In the genomic region with DNA sequence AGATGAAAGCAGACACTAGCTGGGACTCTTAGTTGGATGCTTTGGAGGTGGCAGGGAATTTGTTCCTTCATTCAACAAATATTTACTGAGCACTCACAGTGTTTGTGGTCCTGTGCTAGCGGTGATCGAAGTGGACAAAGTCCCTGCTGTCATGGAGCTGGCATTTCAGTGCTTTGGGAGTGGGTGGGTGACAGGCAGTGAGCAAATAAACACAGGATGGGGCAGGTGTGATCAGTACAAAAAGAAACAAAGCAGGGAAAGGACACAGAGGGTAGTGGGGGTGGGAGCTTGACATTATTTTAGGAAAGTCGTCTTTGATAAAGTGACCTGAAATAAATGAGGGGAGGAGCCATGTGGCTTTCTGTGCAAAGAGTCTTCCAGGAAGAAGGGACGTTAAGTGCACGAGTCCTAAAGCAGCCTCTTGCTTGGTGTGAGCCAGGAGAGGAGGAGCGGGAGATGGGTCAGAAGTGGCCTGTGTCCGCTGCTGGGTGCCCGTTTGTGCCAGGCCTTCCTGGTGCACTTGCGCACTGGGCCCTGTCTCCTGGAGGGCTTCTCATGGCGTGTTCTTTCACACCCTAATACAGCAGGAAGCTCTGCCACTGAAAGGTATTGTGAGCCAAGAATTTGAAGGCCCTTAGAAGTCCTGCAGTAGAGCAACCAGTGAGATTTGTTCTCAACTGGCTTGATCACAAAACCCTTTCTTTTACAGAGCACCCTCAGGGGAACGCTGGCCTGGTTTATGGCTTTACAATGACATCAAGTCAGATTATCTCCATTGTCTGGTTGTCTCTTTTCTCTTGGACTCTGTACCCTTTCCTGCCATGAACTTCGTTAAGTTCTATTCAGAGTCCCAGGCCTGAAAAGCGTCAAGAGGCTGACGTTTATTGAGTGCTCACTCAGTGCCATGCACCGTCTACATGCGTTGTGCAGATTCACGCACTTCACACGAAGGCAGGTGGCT, we compare ENCODE assay signal across 1 cellular context.
TF ChIP-seq lines count a peak whose summit lies in the region.

No MANE protein-coding gene starts in this region.

TF ChIP-seq in HepG2, 621 proteins besides CTCF, POLR2A, EP300 and RAD21 (continued from another document and continues in another):
- TF ChIP-seq RBM39 (IDR thresholded peaks at IDR 0.05; ENCODE audit: low read depth, low read length, poor library complexity, severe bottlenecking) = no peak
- TF ChIP-seq CBFB (CRISPR knock-in tag; IDR thresholded peaks at IDR 0.05) = peak; percentile 70
- TF ChIP-seq REL (CRISPR knock-in tag; conservative IDR thresholded peaks at IDR 0.05) = no peak
- no peak; the same call in 1 of the 2 replicates for TF ChIP-seq RFX1 (IDR thresholded peaks at IDR 0.05)
- peak; percentile 83 for TF ChIP-seq PPARG (CRISPR knock-in tag; conservative IDR thresholded peaks at IDR 0.05)
- TF ChIP-seq NFRKB (IDR thresholded peaks at IDR 0.05) = no peak
- TF ChIP-seq, protein P1, sequence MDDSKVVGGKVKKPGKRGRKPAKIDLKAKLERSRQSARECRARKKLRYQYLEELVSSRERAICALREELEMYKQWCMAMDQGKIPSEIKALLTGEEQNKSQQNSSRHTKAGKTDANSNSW (CRISPR knock-in tag; IDR thresholded peaks at IDR 0.05; ENCODE audit: borderline replicate concordance) = no peak
- no peak for TF ChIP-seq RBFOX2 (IDR thresholded peaks at IDR 0.05; ENCODE audit: low read depth, low read length)
- TF ChIP-seq, protein P2, sequence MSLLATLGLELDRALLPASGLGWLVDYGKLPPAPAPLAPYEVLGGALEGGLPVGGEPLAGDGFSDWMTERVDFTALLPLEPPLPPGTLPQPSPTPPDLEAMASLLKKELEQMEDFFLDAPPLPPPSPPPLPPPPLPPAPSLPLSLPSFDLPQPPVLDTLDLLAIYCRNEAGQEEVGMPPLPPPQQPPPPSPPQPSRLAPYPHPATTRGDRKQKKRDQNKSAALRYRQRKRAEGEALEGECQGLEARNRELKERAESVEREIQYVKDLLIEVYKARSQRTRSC (CRISPR knock-in tag; IDR thresholded peaks at IDR 0.05; ENCODE audit: low read depth) = no peak
- TF ChIP-seq SPEN (CRISPR knock-in tag; IDR thresholded peaks at IDR 0.05; ENCODE audit: low read depth) = peak; percentile 85; the same call in 1 of the 2 replicates
- TF ChIP-seq ZBED4 (CRISPR knock-in tag; IDR thresholded peaks at IDR 0.05; ENCODE audit: borderline replicate concordance) = no peak; the same call in 1 of the 2 replicates
- TF ChIP-seq, protein P3, sequence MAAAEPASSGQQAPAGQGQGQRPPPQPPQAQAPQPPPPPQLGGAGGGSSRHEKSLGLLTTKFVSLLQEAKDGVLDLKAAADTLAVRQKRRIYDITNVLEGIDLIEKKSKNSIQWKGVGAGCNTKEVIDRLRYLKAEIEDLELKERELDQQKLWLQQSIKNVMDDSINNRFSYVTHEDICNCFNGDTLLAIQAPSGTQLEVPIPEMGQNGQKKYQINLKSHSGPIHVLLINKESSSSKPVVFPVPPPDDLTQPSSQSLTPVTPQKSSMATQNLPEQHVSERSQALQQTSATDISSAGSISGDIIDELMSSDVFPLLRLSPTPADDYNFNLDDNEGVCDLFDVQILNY (CRISPR knock-in tag; conservative IDR thresholded peaks at IDR 0.05) = no peak
- TF ChIP-seq, protein P4, sequence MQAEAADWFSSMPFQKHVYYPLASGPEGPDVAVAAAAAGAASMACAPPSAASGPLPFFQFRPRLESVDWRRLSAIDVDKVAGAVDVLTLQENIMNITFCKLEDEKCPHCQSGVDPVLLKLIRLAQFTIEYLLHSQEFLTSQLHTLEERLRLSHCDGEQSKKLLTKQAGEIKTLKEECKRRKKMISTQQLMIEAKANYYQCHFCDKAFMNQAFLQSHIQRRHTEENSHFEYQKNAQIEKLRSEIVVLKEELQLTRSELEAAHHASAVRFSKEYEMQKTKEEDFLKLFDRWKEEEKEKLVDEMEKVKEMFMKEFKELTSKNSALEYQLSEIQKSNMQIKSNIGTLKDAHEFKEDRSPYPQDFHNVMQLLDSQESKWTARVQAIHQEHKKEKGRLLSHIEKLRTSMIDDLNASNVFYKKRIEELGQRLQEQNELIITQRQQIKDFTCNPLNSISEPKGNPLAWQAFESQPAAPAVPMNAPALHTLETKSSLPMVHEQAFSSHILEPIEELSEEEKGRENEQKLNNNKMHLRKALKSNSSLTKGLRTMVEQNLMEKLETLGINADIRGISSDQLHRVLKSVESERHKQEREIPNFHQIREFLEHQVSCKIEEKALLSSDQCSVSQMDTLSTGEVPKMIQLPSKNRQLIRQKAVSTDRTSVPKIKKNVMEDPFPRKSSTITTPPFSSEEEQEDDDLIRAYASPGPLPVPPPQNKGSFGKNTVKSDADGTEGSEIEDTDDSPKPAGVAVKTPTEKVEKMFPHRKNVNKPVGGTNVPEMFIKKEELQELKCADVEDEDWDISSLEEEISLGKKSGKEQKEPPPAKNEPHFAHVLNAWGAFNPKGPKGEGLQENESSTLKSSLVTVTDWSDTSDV (CRISPR knock-in tag; IDR thresholded peaks at IDR 0.05) = no peak
- peak; percentile 95; the same call in 1 of the 2 replicates for TF ChIP-seq ZNF580 (CRISPR knock-in tag; IDR thresholded peaks at IDR 0.05; ENCODE audit: borderline replicate concordance, low read depth)
- TF ChIP-seq JUNB (CRISPR knock-in tag; IDR thresholded peaks at IDR 0.05; ENCODE audit: borderline replicate concordance) = peak; percentile 88
- TF ChIP-seq SNRNP70 (IDR thresholded peaks at IDR 0.05; ENCODE audit: low read depth, low read length) = no peak
- TF ChIP-seq, protein P5, sequence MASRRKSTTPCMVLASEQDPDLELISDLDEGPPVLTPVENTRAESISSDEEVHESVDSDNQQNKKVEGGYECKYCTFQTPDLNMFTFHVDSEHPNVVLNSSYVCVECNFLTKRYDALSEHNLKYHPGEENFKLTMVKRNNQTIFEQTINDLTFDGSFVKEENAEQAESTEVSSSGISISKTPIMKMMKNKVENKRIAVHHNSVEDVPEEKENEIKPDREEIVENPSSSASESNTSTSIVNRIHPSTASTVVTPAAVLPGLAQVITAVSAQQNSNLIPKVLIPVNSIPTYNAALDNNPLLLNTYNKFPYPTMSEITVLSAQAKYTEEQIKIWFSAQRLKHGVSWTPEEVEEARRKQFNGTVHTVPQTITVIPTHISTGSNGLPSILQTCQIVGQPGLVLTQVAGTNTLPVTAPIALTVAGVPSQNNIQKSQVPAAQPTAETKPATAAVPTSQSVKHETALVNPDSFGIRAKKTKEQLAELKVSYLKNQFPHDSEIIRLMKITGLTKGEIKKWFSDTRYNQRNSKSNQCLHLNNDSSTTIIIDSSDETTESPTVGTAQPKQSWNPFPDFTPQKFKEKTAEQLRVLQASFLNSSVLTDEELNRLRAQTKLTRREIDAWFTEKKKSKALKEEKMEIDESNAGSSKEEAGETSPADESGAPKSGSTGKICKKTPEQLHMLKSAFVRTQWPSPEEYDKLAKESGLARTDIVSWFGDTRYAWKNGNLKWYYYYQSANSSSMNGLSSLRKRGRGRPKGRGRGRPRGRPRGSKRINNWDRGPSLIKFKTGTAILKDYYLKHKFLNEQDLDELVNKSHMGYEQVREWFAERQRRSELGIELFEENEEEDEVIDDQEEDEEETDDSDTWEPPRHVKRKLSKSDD (CRISPR knock-in tag; IDR thresholded peaks at IDR 0.05; ENCODE audit: low read depth) = peak; percentile 67; the same call in 1 of the 2 replicates
- peak; percentile 93 for TF ChIP-seq CREM (IDR thresholded peaks at IDR 0.05)
- TF ChIP-seq CREM (CRISPR knock-in tag; IDR thresholded peaks at IDR 0.05) = no peak
- TF ChIP-seq, protein P6, sequence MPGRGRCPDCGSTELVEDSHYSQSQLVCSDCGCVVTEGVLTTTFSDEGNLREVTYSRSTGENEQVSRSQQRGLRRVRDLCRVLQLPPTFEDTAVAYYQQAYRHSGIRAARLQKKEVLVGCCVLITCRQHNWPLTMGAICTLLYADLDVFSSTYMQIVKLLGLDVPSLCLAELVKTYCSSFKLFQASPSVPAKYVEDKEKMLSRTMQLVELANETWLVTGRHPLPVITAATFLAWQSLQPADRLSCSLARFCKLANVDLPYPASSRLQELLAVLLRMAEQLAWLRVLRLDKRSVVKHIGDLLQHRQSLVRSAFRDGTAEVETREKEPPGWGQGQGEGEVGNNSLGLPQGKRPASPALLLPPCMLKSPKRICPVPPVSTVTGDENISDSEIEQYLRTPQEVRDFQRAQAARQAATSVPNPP (CRISPR knock-in tag; IDR thresholded peaks at IDR 0.05) = peak; percentile 61; the same call in 1 of the 2 replicates
- peak; percentile 87 for TF ChIP-seq NR2F2 (IDR thresholded peaks at IDR 0.05; ENCODE audit: borderline replicate concordance, low read depth)
- no peak for TF ChIP-seq NCOA5 (CRISPR knock-in tag; IDR thresholded peaks at IDR 0.05)
- TF ChIP-seq ZFP90 (CRISPR knock-in tag; IDR thresholded peaks at IDR 0.05; ENCODE audit: borderline replicate concordance) = peak; percentile 92
- TF ChIP-seq ZNF569 (CRISPR knock-in tag; IDR thresholded peaks at IDR 0.05; ENCODE audit: borderline replicate concordance) = peak; percentile 86; the same call in 1 of the 2 replicates
- TF ChIP-seq SETDB1 (CRISPR knock-in tag; IDR thresholded peaks at IDR 0.05; ENCODE audit: borderline replicate concordance) = no peak
- TF ChIP-seq HDAC6 (IDR thresholded peaks at IDR 0.05; ENCODE audit: low read depth, low read length) = no peak
- TF ChIP-seq ZNF44 (CRISPR knock-in tag; IDR thresholded peaks at IDR 0.05) = no peak
- no peak for TF ChIP-seq MED13 (CRISPR knock-in tag; IDR thresholded peaks at IDR 0.05)
- TF ChIP-seq POLR2G (IDR thresholded peaks at IDR 0.05; ENCODE audit: low read depth, low read length) = peak; percentile 45; the same call in 1 of the 2 replicates
- 0 out of 2 replicates have a peak, but pooled peaks have one; percentile 41 for TF ChIP-seq FIP1L1 (IDR thresholded peaks at IDR 0.05; ENCODE audit: borderline replicate concordance, insufficient read depth, low read depth, low read length)
- TF ChIP-seq ZNF18 (CRISPR knock-in tag; IDR thresholded peaks at IDR 0.05; ENCODE audit: insufficient replicate concordance) = peak; percentile 99
- TF ChIP-seq FOXK1 (CRISPR knock-in tag; IDR thresholded peaks at IDR 0.05; ENCODE audit: borderline replicate concordance, low read depth) = peak; percentile 96; the same call in 1 of the 2 replicates
- TF ChIP-seq, protein P7, sequence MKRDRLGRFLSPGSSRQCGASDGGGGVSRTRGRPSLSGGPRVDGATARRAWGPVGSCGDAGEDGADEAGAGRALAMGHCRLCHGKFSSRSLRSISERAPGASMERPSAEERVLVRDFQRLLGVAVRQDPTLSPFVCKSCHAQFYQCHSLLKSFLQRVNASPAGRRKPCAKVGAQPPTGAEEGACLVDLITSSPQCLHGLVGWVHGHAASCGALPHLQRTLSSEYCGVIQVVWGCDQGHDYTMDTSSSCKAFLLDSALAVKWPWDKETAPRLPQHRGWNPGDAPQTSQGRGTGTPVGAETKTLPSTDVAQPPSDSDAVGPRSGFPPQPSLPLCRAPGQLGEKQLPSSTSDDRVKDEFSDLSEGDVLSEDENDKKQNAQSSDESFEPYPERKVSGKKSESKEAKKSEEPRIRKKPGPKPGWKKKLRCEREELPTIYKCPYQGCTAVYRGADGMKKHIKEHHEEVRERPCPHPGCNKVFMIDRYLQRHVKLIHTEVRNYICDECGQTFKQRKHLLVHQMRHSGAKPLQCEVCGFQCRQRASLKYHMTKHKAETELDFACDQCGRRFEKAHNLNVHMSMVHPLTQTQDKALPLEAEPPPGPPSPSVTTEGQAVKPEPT (CRISPR knock-in tag; IDR thresholded peaks at IDR 0.05; ENCODE audit: low read depth) = no peak
- TF ChIP-seq KLF15 (CRISPR knock-in tag; IDR thresholded peaks at IDR 0.05; ENCODE audit: borderline replicate concordance) = 0 out of 2 replicates have a peak, but pooled peaks have one; percentile 44
- TF ChIP-seq KDM5A (IDR thresholded peaks at IDR 0.05; ENCODE audit: borderline replicate concordance, low read length) = no peak; the same call in 1 of the 2 replicates
- no peak for TF ChIP-seq SUZ12 (IDR thresholded peaks at IDR 0.05; ENCODE audit: low read depth, low read length)
- peak; percentile 87; the same call in 1 of the 2 replicates for TF ChIP-seq NFKBIZ (CRISPR knock-in tag; IDR thresholded peaks at IDR 0.05)
- TF ChIP-seq, protein P8, sequence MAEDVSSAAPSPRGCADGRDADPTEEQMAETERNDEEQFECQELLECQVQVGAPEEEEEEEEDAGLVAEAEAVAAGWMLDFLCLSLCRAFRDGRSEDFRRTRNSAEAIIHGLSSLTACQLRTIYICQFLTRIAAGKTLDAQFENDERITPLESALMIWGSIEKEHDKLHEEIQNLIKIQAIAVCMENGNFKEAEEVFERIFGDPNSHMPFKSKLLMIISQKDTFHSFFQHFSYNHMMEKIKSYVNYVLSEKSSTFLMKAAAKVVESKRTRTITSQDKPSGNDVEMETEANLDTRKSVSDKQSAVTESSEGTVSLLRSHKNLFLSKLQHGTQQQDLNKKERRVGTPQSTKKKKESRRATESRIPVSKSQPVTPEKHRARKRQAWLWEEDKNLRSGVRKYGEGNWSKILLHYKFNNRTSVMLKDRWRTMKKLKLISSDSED (CRISPR knock-in tag; IDR thresholded peaks at IDR 0.05) = no peak
